In genomic region chr19:29524912-29525870, GRCh38 we compare ENCODE assay signal across 10 cellular contexts. TPM values are rescaled to one million over a fixed set of nuclear protein-coding genes. Genes with fewer than 3 reads are reported as not detected.
DNase-seq lines count a peak whose midpoint lies in the region; ATAC-seq and TF ChIP-seq lines count a peak whose summit lies in the region.
"Had no signal": no experiment of that assay in that cellular context is flagged by ENCODE, and none has a peak within 500 bp of the region (broad histone marks: within the 10 kb centered on the region; RNA-seq: fewer than 3 reads in every experiment).

No MANE protein-coding gene starts in this region.

- peak overlapping the region in 6 of 7 donors; percentile 58 to 83 (median 72) for H3K4me3 Mint-ChIP-seq in CD8-positive, alpha-beta memory T cell
- peak overlapping the region in 3 of 4 donors; percentile 63 to 82 (median 66) for H3K4me3 Mint-ChIP-seq in IgD-negative memory B cell
- H3K4me3 Mint-ChIP-seq in chondrocyte (ENCODE audit: unreplicated experiment): peak overlapping the region; percentile 40
- H3K4me3 Mint-ChIP-seq in natural killer cell treated with Interleukin-12 subunit alpha and Interleukin-12 subunit beta and Interleukin-15 and Interleukin-18, amount 100 ng/mL, for 72 hours: peak overlapping the region; percentile 34

- CTCF ChIA-PET in CD8-positive, alpha-beta memory T cell (lab: Charles Lee): no interaction called here
- CTCF ChIA-PET in RWPE1 (lab: Yijun Ruan, JAX): interaction anchor here (0.7 kb wide), 1 partner anchor 568 kb away, joined by 3 read pairs; no protein-coding TSS in a partner anchor

- H3K4me3 ChIP-seq in CD8-positive, alpha-beta memory T cell (ENCODE audit: low read length): no peak overlapping the region

- no peak overlapping the region for H3K27ac ChIP-seq in CD8-positive, alpha-beta memory T cell (ENCODE audit: low read depth, low read length)
- no peak overlapping the region for H3K27ac ChIP-seq in RWPE1
- H3K27ac ChIP-seq: neutrophil had no signal

- H3K4me1 ChIP-seq in CD8-positive, alpha-beta memory T cell (ENCODE audit: insufficient read depth, low read length): peaks cover 20% of the 10 kb centered on the region

- H3K27me3 Mint-ChIP-seq in CD8-positive, alpha-beta memory T cell: peaks cover 53 to 64% of the 10 kb centered on the region in 2 donors
- H3K27me3 Mint-ChIP-seq in IgD-negative memory B cell: peaks cover 43% of the 10 kb centered on the region
- H3K27me3 Mint-ChIP-seq in chondrocyte (ENCODE audit: low read depth): peaks cover 67% of the 10 kb centered on the region
- peaks cover 31 to 41% of the 10 kb centered on the region in 2 donors for H3K27me3 Mint-ChIP-seq in natural killer cell treated with Interleukin-12 subunit alpha and Interleukin-12 subunit beta and Interleukin-15 and Interleukin-18, amount 100 ng/mL, for 72 hours

- H3K36me3 Mint-ChIP-seq in CD8-positive, alpha-beta memory T cell: no peaks in the 10 kb centered on the region
- H3K36me3 Mint-ChIP-seq in IgD-negative memory B cell: no peaks in the 10 kb centered on the region
- peaks cover 3% of the 10 kb centered on the region for H3K36me3 Mint-ChIP-seq in chondrocyte (ENCODE audit: low read depth)
- no peaks in the 10 kb centered on the region for H3K36me3 Mint-ChIP-seq in natural killer cell treated with Interleukin-12 subunit alpha and Interleukin-12 subunit beta and Interleukin-15 and Interleukin-18, amount 100 ng/mL, for 72 hours

- no peak overlapping the region for H3K27ac Mint-ChIP-seq in CD8-positive, alpha-beta memory T cell
- H3K27ac Mint-ChIP-seq in IgD-negative memory B cell: no peak overlapping the region
- no peak overlapping the region for H3K27ac Mint-ChIP-seq in chondrocyte (ENCODE audit: unreplicated experiment)
- no peak overlapping the region for H3K27ac Mint-ChIP-seq in natural killer cell treated with Interleukin-12 subunit alpha and Interleukin-12 subunit beta and Interleukin-15 and Interleukin-18, amount 100 ng/mL, for 72 hours
- H3K27ac Mint-ChIP-seq: activated naive CD4-positive, alpha-beta T cell treated with anti-CD3 and anti-CD28 coated beads, Interleukin-2, amount 50 U/mL, for 72 hours had no signal

- peaks cover 26% of the 10 kb centered on the region for H3K27me3 ChIP-seq in CD8-positive, alpha-beta memory T cell (ENCODE audit: insufficient read depth, low read length, poor library complexity, severe bottlenecking)

- no peaks in the 10 kb centered on the region for H3K9me3 Mint-ChIP-seq in CD8-positive, alpha-beta memory T cell
- H3K9me3 Mint-ChIP-seq in IgD-negative memory B cell: peaks cover 0 to 1% (median 0%) of the 10 kb centered on the region in 3 donors
- no peaks in the 10 kb centered on the region for H3K9me3 Mint-ChIP-seq in chondrocyte (ENCODE audit: low read depth)
- H3K9me3 Mint-ChIP-seq in natural killer cell treated with Interleukin-12 subunit alpha and Interleukin-12 subunit beta and Interleukin-15 and Interleukin-18, amount 100 ng/mL, for 72 hours: no peaks in the 10 kb centered on the region
- H3K9me3 Mint-ChIP-seq: activated naive CD4-positive, alpha-beta T cell treated with anti-CD3 and anti-CD28 coated beads, Interleukin-2, amount 50 U/mL, for 72 hours had no signal

- H3K9me3 ChIP-seq in CD8-positive, alpha-beta memory T cell (ENCODE audit: low read length): no peaks in the 10 kb centered on the region
- H3K9me3 ChIP-seq: neutrophil had no signal

- peaks cover 17 to 37% (median 20%) of the 10 kb centered on the region in 3 donors for H3K4me1 Mint-ChIP-seq in CD8-positive, alpha-beta memory T cell
- peaks cover 0 to 4% (median 0%) of the 10 kb centered on the region in 3 donors for H3K4me1 Mint-ChIP-seq in IgD-negative memory B cell
- H3K4me1 Mint-ChIP-seq in chondrocyte (ENCODE audit: low read depth): peaks cover 28% of the 10 kb centered on the region
- peaks cover 13 to 18% of the 10 kb centered on the region in 2 donors for H3K4me1 Mint-ChIP-seq in natural killer cell treated with Interleukin-12 subunit alpha and Interleukin-12 subunit beta and Interleukin-15 and Interleukin-18, amount 100 ng/mL, for 72 hours (ENCODE audit: low read depth in 2 of 2)

- POLR2A ChIA-PET in CD8-positive, alpha-beta memory T cell (lab: Charles Lee): no interaction called here
- POLR2A ChIA-PET in RWPE1 (lab: Yijun Ruan, JAX; ENCODE audit: low non-redundant PET): no interaction called here

- no peaks in the 10 kb centered on the region for H3K36me3 ChIP-seq in CD8-positive, alpha-beta memory T cell (ENCODE audit: insufficient read depth, low read length)
- H3K36me3 ChIP-seq: neutrophil had no signal

- no peak for ATAC-seq in natural killer cell treated with Interleukin-12 subunit alpha and Interleukin-12 subunit beta and Interleukin-15 and Interleukin-18, amount 100 ng/mL, for 72 hours
- ATAC-seq in GM21737 (IDR thresholded peaks at IDR 0.05; ENCODE audit: unreplicated experiment) (no peak), GM18502 (IDR thresholded peaks at IDR 0.05; ENCODE audit: poor library complexity, unreplicated experiment) (no peak), GM18870 (IDR thresholded peaks at IDR 0.05; ENCODE audit: unreplicated experiment) (no peak)
- ATAC-seq: activated naive CD4-positive, alpha-beta T cell treated with anti-CD3 and anti-CD28 coated beads, Interleukin-2, amount 50 U/mL, for 72 hours had no signal

- peak in 1 of 5 donors; percentile 39 for DNase-seq in CD8-positive, alpha-beta memory T cell
- DNase-seq in chondrocyte (ENCODE audit: low spot score) (peak; percentile 76), RWPE1 (ENCODE audit: low spot score) (no peak)
- no peak for DNase-seq in natural killer cell treated with Interleukin-12 subunit alpha and Interleukin-12 subunit beta and Interleukin-15 and Interleukin-18, amount 100 ng/mL, for 72 hours (ENCODE audit: low spot score)

- TF ChIP-seq CTCF in chondrocyte (IDR thresholded peaks at IDR 0.05): no peak
- TF ChIP-seq CTCF in RWPE1 (conservative IDR thresholded peaks at IDR 0.05; ENCODE audit: low read depth): no peak

RNA-seq across cellular contexts. Expression of gene VSTM2B, which starts 0.6 kb away (rescaled TPM):
- total RNA-seq in CD8-positive, alpha-beta memory T cell: not detected
- polyA plus RNA-seq in CD8-positive, alpha-beta memory T cell: not detected
- not detected for polyA plus RNA-seq in IgD-negative memory B cell
- not detected in 3 replicates for total RNA-seq in chondrocyte
- total RNA-seq in natural killer cell treated with Interleukin-12 subunit alpha and Interleukin-12 subunit beta and Interleukin-15 and Interleukin-18, amount 100 ng/mL, for 72 hours: not detected
